ENCODE assay signal across 8 cellular contexts in genomic region chr14:23539209-23539866, GRCh38. TPM values are rescaled to one million over a fixed set of nuclear protein-coding genes. Genes with fewer than 3 reads are reported as not detected.
DNase-seq lines count a peak whose midpoint lies in the region; ATAC-seq, FAIRE-seq and TF ChIP-seq lines count a peak whose summit lies in the region.

No MANE protein-coding gene starts in this region.

- POLR2A ChIA-PET in activated CD4-positive, alpha-beta memory T cell treated with anti-CD3 and anti-CD28 coated beads, Interleukin-2, amount 10 ng/mL, durations not matched to agents 7 days and 5 days (lab: Charles Lee): no interaction called here

- no peaks in the 10 kb centered on the region for H3K27me3 Mint-ChIP-seq in activated CD4-positive, alpha-beta memory T cell treated with anti-CD3 and anti-CD28 coated beads, Interleukin-2, amount 10 ng/mL, durations not matched to agents 7 days and 5 days
- H3K27me3 Mint-ChIP-seq in osteocyte (ENCODE audit: unreplicated experiment): no peaks in the 10 kb centered on the region

- peak; percentile 94 for FAIRE-seq in GM12891 (lab: Jason Lieb, UNC)
- no peak for FAIRE-seq in frontal cortex (lab: Jason Lieb, UNC)

- H3K9me3 Mint-ChIP-seq in activated CD4-positive, alpha-beta memory T cell treated with anti-CD3 and anti-CD28 coated beads, Interleukin-2, amount 10 ng/mL, durations not matched to agents 7 days and 5 days: no peaks in the 10 kb centered on the region
- no peaks in the 10 kb centered on the region for H3K9me3 Mint-ChIP-seq in osteocyte (ENCODE audit: unreplicated experiment)

- peak in 9 of 14 donors; percentile 22 to 70 (median 43) for DNase-seq in C1 segment of cervical spinal cord (lab: John Stamatoyannopoulos, UW)
- peak; percentile 61 for DNase-seq in GM12891 (ENCODE audit: insufficient read length, low spot score)
- peak; percentile 73 for DNase-seq in NCI-H1092 treated with DMSO at 0.1 percent for 48 hours (lab: John Stamatoyannopoulos, UW)
- DNase-seq in activated CD4-positive, alpha-beta memory T cell treated with anti-CD3 and anti-CD28 coated beads, Interleukin-2, amount 10 ng/mL, durations not matched to agents 7 days and 5 days: peak; percentile 27
- DNase-seq in frontal cortex (ENCODE audit: low spot score in 2 of 2): peak; percentile 55 to 67
- DNase-seq in osteocyte (ENCODE audit: extremely low spot score, unreplicated experiment): no peak
- DNase-seq in activated gamma-delta T cell (lab: John Stamatoyannopoulos, UW): no peak

- no peaks in the 10 kb centered on the region for H3K36me3 Mint-ChIP-seq in activated CD4-positive, alpha-beta memory T cell treated with anti-CD3 and anti-CD28 coated beads, Interleukin-2, amount 10 ng/mL, durations not matched to agents 7 days and 5 days (ENCODE audit: low read depth)
- H3K36me3 Mint-ChIP-seq in osteocyte (ENCODE audit: unreplicated experiment): no peaks in the 10 kb centered on the region

- peaks cover 1% of the 10 kb centered on the region for H3K4me1 Mint-ChIP-seq in activated CD4-positive, alpha-beta memory T cell treated with anti-CD3 and anti-CD28 coated beads, Interleukin-2, amount 10 ng/mL, durations not matched to agents 7 days and 5 days
- peaks cover 2% of the 10 kb centered on the region for H3K4me1 Mint-ChIP-seq in osteocyte (ENCODE audit: unreplicated experiment)

- TF ChIP-seq POLR2A in GM12891 (IDR thresholded peaks at IDR 0.05; ENCODE audit: low read depth, low read length): no peak

- CTCF ChIA-PET in activated CD4-positive, alpha-beta memory T cell treated with anti-CD3 and anti-CD28 coated beads, Interleukin-2, amount 10 ng/mL, durations not matched to agents 7 days and 5 days (lab: Charles Lee): interaction anchor here (1.1 to 1.8 kb wide), 3 partner anchors 59 to 64 kb away, joined by 4 to 5 read pairs (median 4); no protein-coding TSS in a partner anchor

- no peak overlapping the region for H3K27ac Mint-ChIP-seq in activated CD4-positive, alpha-beta memory T cell treated with anti-CD3 and anti-CD28 coated beads, Interleukin-2, amount 10 ng/mL, durations not matched to agents 7 days and 5 days
- H3K27ac Mint-ChIP-seq in osteocyte (ENCODE audit: unreplicated experiment): no peak overlapping the region

- no peak for ATAC-seq in HG03354 (IDR thresholded peaks at IDR 0.05; ENCODE audit: poor library complexity, severe bottlenecking, unreplicated experiment)

- H3K4me3 Mint-ChIP-seq in activated CD4-positive, alpha-beta memory T cell treated with anti-CD3 and anti-CD28 coated beads, Interleukin-2, amount 10 ng/mL, durations not matched to agents 7 days and 5 days: no peak overlapping the region
- no peak overlapping the region for H3K4me3 Mint-ChIP-seq in osteocyte (ENCODE audit: unreplicated experiment)

- TF ChIP-seq CTCF in osteocyte (IDR thresholded peaks at IDR 0.05): peak; percentile 72

TF ChIP-seq in GM12891, 5 proteins besides CTCF, POLR2A, EP300 and RAD21:
- no peak for TF ChIP-seq PAX5 (IDR thresholded peaks at IDR 0.05; ENCODE audit: insufficient read depth, low read length, severe bottlenecking)
- TF ChIP-seq SPI1 (IDR thresholded peaks at IDR 0.05; ENCODE audit: low read depth, low read length): no peak
- no peak for TF ChIP-seq POLR2AphosphoS5 (IDR thresholded peaks at IDR 0.05; ENCODE audit: low read depth, low read length)
- TF ChIP-seq TAF1 (IDR thresholded peaks at IDR 0.05; ENCODE audit: low read depth, low read length): no peak
- no peak for TF ChIP-seq POU2F2 (IDR thresholded peaks at IDR 0.05; ENCODE audit: low read depth, low read length)

RNA-seq across cellular contexts. Expression of gene ZFHX2, which starts 12.2 kb away (rescaled TPM):
- 0.65 TPM for polyA plus RNA-seq in GM12891 (2012; ENCODE audit: low read depth, missing spikeins)
- 1 to 10 TPM; 1.5 to 1.8 TPM for total RNA-seq in activated CD4-positive, alpha-beta memory T cell treated with anti-CD3 and anti-CD28 coated beads, Interleukin-2, amount 10 ng/mL, durations not matched to agents 7 days and 5 days
- 1.2 TPM for total RNA-seq in frontal cortex
- total RNA-seq in osteocyte: 3.8 and 5.7 TPM in 2 replicates

RNA-seq across cellular contexts. Expression of gene THTPA, which starts 16.7 kb away (rescaled TPM):
- 8.0 TPM for polyA plus RNA-seq in GM12891 (2012; ENCODE audit: low read depth, missing spikeins)
- 10 to 100 TPM; 11.6 to 11.8 TPM for total RNA-seq in activated CD4-positive, alpha-beta memory T cell treated with anti-CD3 and anti-CD28 coated beads, Interleukin-2, amount 10 ng/mL, durations not matched to agents 7 days and 5 days
- total RNA-seq in frontal cortex (23.6 TPM), osteocyte (22.3 and 25.7 TPM in 2 replicates)

RNA-seq across cellular contexts. Expression of gene AP1G2, which starts 28.3 kb away (rescaled TPM):
- 78.3 TPM for polyA plus RNA-seq in GM12891 (2012; ENCODE audit: low read depth, missing spikeins)
- 100 to 1,000 TPM; 263 to 275 TPM for total RNA-seq in activated CD4-positive, alpha-beta memory T cell treated with anti-CD3 and anti-CD28 coated beads, Interleukin-2, amount 10 ng/mL, durations not matched to agents 7 days and 5 days
- total RNA-seq in frontal cortex (12.6 TPM), osteocyte (27.5 and 32.6 TPM in 2 replicates)

RNA-seq across cellular contexts. Expression of gene JPH4, which starts 39.3 kb away (rescaled TPM):
- 11.0 TPM for polyA plus RNA-seq in GM12891 (2012; ENCODE audit: low read depth, missing spikeins)
- not detected for total RNA-seq in activated CD4-positive, alpha-beta memory T cell treated with anti-CD3 and anti-CD28 coated beads, Interleukin-2, amount 10 ng/mL, durations not matched to agents 7 days and 5 days
- total RNA-seq in frontal cortex (32.2 TPM), osteocyte (not detected in 2 replicates)

Comparison
In these comparisons a context has a peak if more than half of its experiments do, and no peak if none do; other contexts are left out.
1. DNase-seq: peak in C1 segment of cervical spinal cord (9 of 14), GM12891 (single experiment), NCI-H1092 treated with DMSO at 0.1 percent for 48 hours (single experiment), activated CD4-positive, alpha-beta memory T cell treated with anti-CD3 and anti-CD28 coated beads, Interleukin-2, amount 10 ng/mL, durations not matched to agents 7 days and 5 days (single experiment) and frontal cortex (2 of 2); none in osteocyte (single experiment) and activated gamma-delta T cell (single experiment).